8 cellular contexts compared by ENCODE assay signal in genomic region chr17:42772945-42773289, GRCh38. TPM values are rescaled to one million over a fixed set of nuclear protein-coding genes. Genes with fewer than 3 reads are reported as not detected.
A peak's percentile ranks its signal among the peaks of the same experiment; 100 is the strongest.
DNase-seq lines count a peak whose midpoint lies in the region; ATAC-seq and TF ChIP-seq lines count a peak whose summit lies in the region.

No MANE protein-coding gene starts in this region.

- peak overlapping the region; percentile 98 for H3K9ac ChIP-seq in OCI-LY3 (ENCODE audit: low read length)
- peak overlapping the region; percentile 66 for H3K9ac ChIP-seq in endodermal cell (ENCODE audit: extremely low read depth, low read length, poor library complexity, severe bottlenecking)

- H3K27me3 Mint-ChIP-seq in CD8-positive, alpha-beta memory T cell: peaks cover 2 to 7% of the 10 kb centered on the region in 2 donors
- peaks cover 8% of the 10 kb centered on the region for H3K27me3 Mint-ChIP-seq in endodermal cell (ENCODE audit: insufficient read depth)

- peak overlapping the region; percentile 91 for H3K27ac ChIP-seq in CD8-positive, alpha-beta memory T cell (ENCODE audit: low read depth, low read length)
- peak overlapping the region; percentile 74 for H3K27ac ChIP-seq in OCI-LY3 (ENCODE audit: low read length)
- H3K27ac ChIP-seq in endodermal cell (ENCODE audit: low read depth, low read length): no peak overlapping the region
- H3K27ac ChIP-seq in osteoblast (ENCODE audit: low read depth, low read length): peak overlapping the region; percentile 86

- H3K27ac Mint-ChIP-seq in CD8-positive, alpha-beta memory T cell: peak overlapping the region; percentile 88 to 100 (median 99)
- peak overlapping the region; percentile 94 for H3K27ac Mint-ChIP-seq in endodermal cell

- peaks cover 11% of the 10 kb centered on the region for H3K4me1 ChIP-seq in CD8-positive, alpha-beta memory T cell (ENCODE audit: insufficient read depth, low read length)
- H3K4me1 ChIP-seq in OCI-LY3 (ENCODE audit: low read length) (peaks cover 29% of the 10 kb centered on the region), endodermal cell (ENCODE audit: control insufficient read depth, insufficient read depth, low read length) (no peaks in the 10 kb centered on the region), osteoblast (ENCODE audit: insufficient read depth, low read length) (peaks cover 28% of the 10 kb centered on the region)

- H3K4me1 Mint-ChIP-seq in CD8-positive, alpha-beta memory T cell: peaks cover 19 to 34% (median 30%) of the 10 kb centered on the region in 3 donors
- peaks cover 7% of the 10 kb centered on the region for H3K4me1 Mint-ChIP-seq in endodermal cell

- peak overlapping the region; percentile 91 to 99 (median 98) for H3K4me3 Mint-ChIP-seq in CD8-positive, alpha-beta memory T cell
- H3K4me3 Mint-ChIP-seq in endodermal cell: peak overlapping the region; percentile 97

- peak overlapping the region; percentile 88 for H3K4me2 ChIP-seq in OCI-LY3 (ENCODE audit: low read length)
- H3K4me2 ChIP-seq in osteoblast (ENCODE audit: insufficient read depth, low read length): peak overlapping the region; percentile 98

- H3K79me2 ChIP-seq in OCI-LY3 (ENCODE audit: low read length): peaks cover 9% of the 10 kb centered on the region
- peaks cover 7% of the 10 kb centered on the region for H3K79me2 ChIP-seq in osteoblast (ENCODE audit: insufficient read depth, low read length)

- H3K36me3 ChIP-seq in CD8-positive, alpha-beta memory T cell (ENCODE audit: insufficient read depth, low read length): peaks cover 12% of the 10 kb centered on the region
- peaks cover 21% of the 10 kb centered on the region for H3K36me3 ChIP-seq in OCI-LY3 (replicated peaks; ENCODE audit: low read depth, low read length)
- peaks cover 23% of the 10 kb centered on the region for H3K36me3 ChIP-seq in endodermal cell (ENCODE audit: control insufficient read depth, insufficient read depth, low read length)
- peaks cover 25% of the 10 kb centered on the region for H3K36me3 ChIP-seq in osteoblast (ENCODE audit: insufficient read depth, low read length)

- H3K27me3 ChIP-seq in CD8-positive, alpha-beta memory T cell (ENCODE audit: insufficient read depth, low read length, poor library complexity, severe bottlenecking): no peaks in the 10 kb centered on the region
- H3K27me3 ChIP-seq in OCI-LY3 (ENCODE audit: low read depth, low read length): no peaks in the 10 kb centered on the region
- H3K27me3 ChIP-seq in endodermal cell (ENCODE audit: control insufficient read depth, insufficient read depth, low read length, poor library complexity, severe bottlenecking): peaks cover 4% of the 10 kb centered on the region
- no peaks in the 10 kb centered on the region for H3K27me3 ChIP-seq in osteoblast (ENCODE audit: insufficient read depth, low read length)

- POLR2A ChIA-PET in CD8-positive, alpha-beta memory T cell (lab: Charles Lee): interaction anchor here (0.6 to 1.8 kb wide), 6 partner anchors 9 to 225 kb away, joined by 3 to 10 read pairs (median 4); partner anchors contain the start of genes BECN1 and COA3

- peak overlapping the region; percentile 99 for H3K4me3 ChIP-seq in CD8-positive, alpha-beta memory T cell (ENCODE audit: low read length)
- peak overlapping the region; percentile 93 for H3K4me3 ChIP-seq in OCI-LY3 (ENCODE audit: low read length)
- H3K4me3 ChIP-seq in endodermal cell (ENCODE audit: low read length): peak overlapping the region; percentile 95
- peak overlapping the region; percentile 88 for H3K4me3 ChIP-seq in osteoblast (ENCODE audit: insufficient read depth, low read length)

- H3K36me3 Mint-ChIP-seq in CD8-positive, alpha-beta memory T cell: peaks cover 7 to 42% (median 7%) of the 10 kb centered on the region in 3 donors
- H3K36me3 Mint-ChIP-seq in endodermal cell (ENCODE audit: low read depth): peaks cover 22% of the 10 kb centered on the region

- no peaks in the 10 kb centered on the region for H4K20me1 ChIP-seq in OCI-LY3 (ENCODE audit: insufficient read depth, low read length)
- H4K20me1 ChIP-seq in osteoblast (ENCODE audit: insufficient read depth, low read length): no peaks in the 10 kb centered on the region

- H3K9me3 ChIP-seq in CD8-positive, alpha-beta memory T cell (ENCODE audit: low read length): no peaks in the 10 kb centered on the region
- H3K9me3 ChIP-seq in OCI-LY3 (ENCODE audit: insufficient read depth, low read length) (no peaks in the 10 kb centered on the region), endodermal cell (ENCODE audit: control insufficient read depth, low read length) (no peaks in the 10 kb centered on the region), osteoblast (ENCODE audit: low read depth, low read length) (no peaks in the 10 kb centered on the region)

- no peak for DNase-seq in CD8-positive, alpha-beta memory T cell
- DNase-seq in endodermal cell (no peak), osteoblast (ENCODE audit: insufficient read length, low spot score, missing footprints) (no peak), middle frontal gyrus (ENCODE audit: extremely low spot score, low spot score) (no peak), COR-L47 (lab: John Stamatoyannopoulos, UW) (no peak)

- WGBS in endodermal cell (ENCODE audit: insufficient coverage in 1 of 2, insufficient read length in 1 of 2), 2 experiments: 21 to 29% methylated on average over 3 of the region's 3 CpGs

- H2AFZ ChIP-seq in OCI-LY3 (ENCODE audit: low read depth, low read length): peak overlapping the region; percentile 89
- peak overlapping the region; percentile 95 for H2AFZ ChIP-seq in osteoblast (ENCODE audit: low read length)

- H3K9me3 Mint-ChIP-seq in CD8-positive, alpha-beta memory T cell: no peaks in the 10 kb centered on the region
- H3K9me3 Mint-ChIP-seq in endodermal cell: no peaks in the 10 kb centered on the region

- CTCF ChIA-PET in CD8-positive, alpha-beta memory T cell (lab: Charles Lee): interaction anchor here (0.9 to 2.9 kb wide), 6 partner anchors 9 to 432 kb away, joined by 3 to 10 read pairs (median 8); partner anchors contain the start of genes BECN1 and PSMC3IP

- no peak for TF ChIP-seq CTCF in OCI-LY3 (IDR thresholded peaks at IDR 0.05; ENCODE audit: low read depth, low read length)
- no peak for TF ChIP-seq CTCF in endodermal cell (conservative IDR thresholded peaks at IDR 0.05)
- no peak for TF ChIP-seq CTCF in osteoblast (IDR thresholded peaks at IDR 0.05; ENCODE audit: extremely low read depth, low read depth, low read length)

- ATAC-seq in HG03108 (IDR thresholded peaks at IDR 0.05; ENCODE audit: unreplicated experiment) (no peak), HG03095 (IDR thresholded peaks at IDR 0.05; ENCODE audit: unreplicated experiment) (no peak)

RNA-seq across cellular contexts. Expression of gene VPS25, which starts 0.3 kb away (rescaled TPM):
- 100 to 1,000 TPM; 101 to 108 TPM for total RNA-seq in CD8-positive, alpha-beta memory T cell
- polyA plus RNA-seq in CD8-positive, alpha-beta memory T cell: 63.8 TPM
- total RNA-seq in endodermal cell: 100 to 1,000 TPM; 114 to 126 TPM
- polyA plus RNA-seq in endodermal cell (2013, experiment 1 of 2): 106 TPM
- polyA plus RNA-seq in endodermal cell (2013, experiment 2 of 2): 100 TPM
- 46.7 and 55.7 TPM in 2 replicates for total RNA-seq in osteoblast

RNA-seq across cellular contexts. Expression of gene WNK4, which starts 7.5 kb away (rescaled TPM):
- total RNA-seq in CD8-positive, alpha-beta memory T cell: under 1 TPM; 0.18 to 0.55 TPM
- not detected for polyA plus RNA-seq in CD8-positive, alpha-beta memory T cell
- total RNA-seq in endodermal cell (1 to 10 TPM; 2.1 to 3.3 TPM), osteoblast (under 0.01 TPM in 1 of 2 replicates, not detected in the other)
- 0.96 TPM for polyA plus RNA-seq in endodermal cell (2013, experiment 1 of 2)
- 0.46 TPM for polyA plus RNA-seq in endodermal cell (2013, experiment 2 of 2)

RNA-seq across cellular contexts. Expression of gene RAMP2, which starts 11.9 kb away (rescaled TPM):
- not detected for total RNA-seq in CD8-positive, alpha-beta memory T cell
- not detected for polyA plus RNA-seq in CD8-positive, alpha-beta memory T cell
- total RNA-seq in endodermal cell: 1 to 10 TPM; 4.9 to 5.1 TPM
- 11.1 TPM for polyA plus RNA-seq in endodermal cell (2013, experiment 1 of 2)
- polyA plus RNA-seq in endodermal cell (2013, experiment 2 of 2): 7.9 TPM
- total RNA-seq in osteoblast: not detected in 2 replicates

RNA-seq across cellular contexts. Expression of gene COA3, which starts 25.6 kb away (rescaled TPM):
- total RNA-seq in CD8-positive, alpha-beta memory T cell: 10 to 100 TPM; 55.5 to 60.8 TPM
- 132 TPM for polyA plus RNA-seq in CD8-positive, alpha-beta memory T cell
- total RNA-seq in endodermal cell: 10 to 100 TPM; 64.6 to 67.8 TPM
- 70.4 TPM for polyA plus RNA-seq in endodermal cell (2013, experiment 1 of 2)
- 70.9 TPM for polyA plus RNA-seq in endodermal cell (2013, experiment 2 of 2)
- 44.2 and 47.4 TPM in 2 replicates for total RNA-seq in osteoblast

RNA-seq across cellular contexts. Expression of gene CNTD1, which starts 25.7 kb away (rescaled TPM):
- total RNA-seq in CD8-positive, alpha-beta memory T cell: not detected
- 0.15 TPM for polyA plus RNA-seq in CD8-positive, alpha-beta memory T cell
- total RNA-seq in endodermal cell (not detected), osteoblast (0.88 TPM in 1 of 2 replicates, not detected in the other)
- not detected for polyA plus RNA-seq in endodermal cell (2013, experiment 1 of 2)
- polyA plus RNA-seq in endodermal cell (2013, experiment 2 of 2): not detected
